14 cellular contexts compared by ENCODE assay signal in genomic region chr3:141164844-141165243, GRCh38.
DNase-seq lines count a peak whose midpoint lies in the region; ATAC-seq and TF ChIP-seq lines count a peak whose summit lies in the region.
"Had no signal": no experiment of that assay in that cellular context is flagged by ENCODE, and none has a peak within 500 bp of the region (broad histone marks: within the 10 kb centered on the region; RNA-seq: fewer than 3 reads in every experiment).

No MANE protein-coding gene starts in this region.

- H3K4me1 ChIP-seq in left ventricle myocardium inferior (no peaks in the 10 kb centered on the region), right cardiac atrium (ENCODE audit: control insufficient read depth, insufficient read depth, low read length) (no peaks in the 10 kb centered on the region)

- 61% methylated on average over 5 of the region's 5 CpGs for WGBS in right cardiac atrium

- no peak for DNase-seq in left ventricle myocardium inferior
- DNase-seq in right cardiac atrium, result no peak
- peak; percentile 4 for DNase-seq in NCI-H524 treated with DMSO at 0.1 percent for 48 hours (lab: John Stamatoyannopoulos, UW)
- peak; percentile 4 for DNase-seq in left kidney (ENCODE audit: low read depth, low spot score)
- DNase-seq in globus pallidus (ENCODE audit: low spot score), result no peak
- no peak for DNase-seq in stimulated activated naive CD8-positive, alpha-beta T cell treated with anti-CD3 and anti-CD28 coated beads, Interleukin-15, amount 100 ng/mL, for 72 hours
- DNase-seq: C1 segment of cervical spinal cord; CD4-positive, alpha-beta T cell; DMS79; H7 had no signal

- intact Hi-C loops in left ventricle myocardium inferior (cut with micrococcal nuclease) (no loop called here), right cardiac atrium (cut with DNase I) (no loop called here)

- H3K9me3 Mint-ChIP-seq in stimulated activated naive CD8-positive, alpha-beta T cell treated with anti-CD3 and anti-CD28 coated beads, Interleukin-15, amount 100 ng/mL, for 72 hours, result peaks cover 9% of the 10 kb centered on the region in 2 donors

- no peak overlapping the region for H3K27ac Mint-ChIP-seq in stimulated activated naive CD8-positive, alpha-beta T cell treated with anti-CD3 and anti-CD28 coated beads, Interleukin-15, amount 100 ng/mL, for 72 hours
- H3K27ac Mint-ChIP-seq: B cell; CD4-positive, alpha-beta T cell; GM23338 had no signal

- H3K4me3 ChIP-seq in left ventricle myocardium inferior (no peak overlapping the region), right cardiac atrium (ENCODE audit: low read length) (no peak overlapping the region)
- H3K4me3 ChIP-seq: GM12878, GM23338 had no signal

- ATAC-seq in right cardiac atrium (no peak), GM21619 (IDR thresholded peaks at IDR 0.05; ENCODE audit: unreplicated experiment) (no peak)
- no peak for ATAC-seq in stimulated activated naive CD8-positive, alpha-beta T cell treated with anti-CD3 and anti-CD28 coated beads, Interleukin-15, amount 100 ng/mL, for 72 hours
- ATAC-seq: GM12878, GM23338 had no signal

- no peaks in the 10 kb centered on the region for H3K36me3 ChIP-seq in left ventricle myocardium inferior

- TF ChIP-seq CTCF in left ventricle myocardium inferior (IDR thresholded peaks at IDR 0.05; ENCODE audit: borderline replicate concordance), result no peak

- H3K9me3 ChIP-seq in left ventricle myocardium inferior (replicated peaks) (peaks cover 27% of the 10 kb centered on the region), right cardiac atrium (ENCODE audit: control insufficient read depth, low read length) (peaks cover 1% of the 10 kb centered on the region)

- H3K27ac ChIP-seq in left ventricle myocardium inferior (replicated peaks) (peak overlapping the region; percentile 17), right cardiac atrium (ENCODE audit: low read length) (no peak overlapping the region)

- H3K27me3 Mint-ChIP-seq in stimulated activated naive CD8-positive, alpha-beta T cell treated with anti-CD3 and anti-CD28 coated beads, Interleukin-15, amount 100 ng/mL, for 72 hours, result no peaks in the 10 kb centered on the region
- H3K27me3 Mint-ChIP-seq: B cell; CD4-positive, alpha-beta T cell had no signal

- no peak overlapping the region for H3K4me3 Mint-ChIP-seq in stimulated activated naive CD8-positive, alpha-beta T cell treated with anti-CD3 and anti-CD28 coated beads, Interleukin-15, amount 100 ng/mL, for 72 hours
- H3K4me3 Mint-ChIP-seq: B cell; CD4-positive, alpha-beta T cell; GM23338 had no signal

- H3K27me3 ChIP-seq in left ventricle myocardium inferior (ENCODE audit: low read depth) (no peaks in the 10 kb centered on the region), right cardiac atrium (ENCODE audit: control insufficient read depth, insufficient read depth) (no peaks in the 10 kb centered on the region)

- no peaks in the 10 kb centered on the region for H3K4me1 Mint-ChIP-seq in stimulated activated naive CD8-positive, alpha-beta T cell treated with anti-CD3 and anti-CD28 coated beads, Interleukin-15, amount 100 ng/mL, for 72 hours
- H3K4me1 Mint-ChIP-seq: B cell, GM23338 had no signal

Comparison
In these comparisons a context has a peak if more than half of its experiments do, and no peak if none do; other contexts are left out.
1. DNase-seq: peak in NCI-H524 treated with DMSO at 0.1 percent for 48 hours (single experiment) and left kidney (single experiment); none in left ventricle myocardium inferior (single experiment), right cardiac atrium (0 of 3), globus pallidus (single experiment) and stimulated activated naive CD8-positive, alpha-beta T cell treated with anti-CD3 and anti-CD28 coated beads, Interleukin-15, amount 100 ng/mL, for 72 hours (0 of 2).